Comparison of ENCODE assay signal across 8 cellular contexts in the genomic region with DNA sequence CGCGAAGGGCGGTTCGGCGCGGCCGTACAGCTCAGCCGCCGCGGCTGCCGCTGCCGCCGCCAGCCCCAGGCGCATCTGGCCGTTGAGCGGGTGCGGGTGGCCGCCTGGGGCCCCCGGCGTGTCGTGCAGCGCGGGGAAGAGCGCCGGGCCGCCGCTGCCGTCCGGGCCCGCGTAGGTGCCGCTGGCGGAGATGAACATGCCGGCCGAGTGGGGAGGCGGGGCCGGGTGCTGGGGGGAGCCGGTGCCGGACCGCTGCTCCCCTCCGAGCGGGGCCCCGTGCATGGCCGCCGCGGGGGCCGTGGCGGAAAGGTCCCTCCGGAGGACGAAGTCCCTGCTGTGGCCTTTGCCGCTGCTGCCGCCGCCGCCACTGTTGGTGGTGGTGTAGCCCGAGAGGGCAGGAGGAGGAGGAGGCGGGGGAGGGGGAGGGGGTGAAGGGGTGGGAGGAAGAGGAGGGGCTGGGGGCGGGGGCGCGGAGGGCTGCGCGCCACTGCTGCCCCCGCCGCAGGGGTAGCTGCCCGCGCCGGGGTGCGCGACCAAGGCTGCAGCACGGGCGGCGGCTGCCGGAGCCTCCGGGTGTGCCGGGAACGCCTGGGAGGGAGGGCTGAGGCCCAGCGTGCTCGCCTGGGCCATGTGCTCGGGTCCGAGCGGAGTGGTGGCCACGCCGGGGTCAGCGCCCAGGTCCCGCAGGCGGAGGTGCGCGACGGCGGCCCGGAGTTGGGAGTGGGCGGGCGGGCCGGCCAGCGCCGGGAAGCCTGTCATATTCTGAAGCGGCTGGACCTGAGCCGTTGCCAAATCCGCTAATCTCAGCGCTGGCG. TPM values are rescaled to one million over a fixed set of nuclear protein-coding genes. Genes with fewer than 3 reads are reported as not detected.
A peak's percentile ranks its signal among the peaks of the same experiment; 100 is the strongest.
DNase-seq lines count a peak whose midpoint lies in the region; ATAC-seq and TF ChIP-seq lines count a peak whose summit lies in the region.

No MANE protein-coding gene starts in this region.

- H3K9ac ChIP-seq in PC-3 (ENCODE audit: low read length): no peak overlapping the region

- DNase-seq in DMS79 (lab: John Stamatoyannopoulos, UW) (peak; percentile 58), brain microvascular endothelial cell (no peak), neural crest cell (ENCODE audit: low read depth, low spot score) (no peak), mesothelial cell of epicardium (ENCODE audit: low spot score in 2 of 2, unreplicated experiment in 2 of 2) (no peak), PC-3 (no peak), NCI-H526 treated with DMSO at 0.1 percent for 48 hours (lab: John Stamatoyannopoulos, UW) (no peak), EL (no peak)

- H3K9me3 Mint-ChIP-seq in neural crest cell (peaks cover under 1% of the 10 kb centered on the region), mesothelial cell of epicardium (no peaks in the 10 kb centered on the region)

- H3K36me3 ChIP-seq in brain microvascular endothelial cell (replicated peaks) (no peaks in the 10 kb centered on the region), PC-3 (ENCODE audit: low read depth, low read length) (no peaks in the 10 kb centered on the region)

- H3K4me2 ChIP-seq in PC-3 (ENCODE audit: low read length): no peak overlapping the region

- TF ChIP-seq EP300 in Ishikawa (IDR thresholded peaks at IDR 0.05; ENCODE audit: borderline replicate concordance): no peak; the same call in 1 of the 2 replicates

- no peak overlapping the region for H2AFZ ChIP-seq in PC-3 (ENCODE audit: low read length)

- no peaks in the 10 kb centered on the region for H4K20me1 ChIP-seq in PC-3 (ENCODE audit: low read length)

- no peaks in the 10 kb centered on the region for H3K9me3 ChIP-seq in PC-3 (ENCODE audit: low read length)

- no peaks in the 10 kb centered on the region for H3K9me2 ChIP-seq in PC-3 (replicated peaks; ENCODE audit: low read length)

- no peak overlapping the region for H3K27ac ChIP-seq in brain microvascular endothelial cell
- H3K27ac ChIP-seq in PC-3 (ENCODE audit: low read length): no peak overlapping the region

- peaks cover 16% of the 10 kb centered on the region for H3K27me3 ChIP-seq in brain microvascular endothelial cell (replicated peaks)
- peaks cover 66% of the 10 kb centered on the region for H3K27me3 ChIP-seq in PC-3 (ENCODE audit: low read length)

- H3K27me3 Mint-ChIP-seq in neural crest cell (ENCODE audit: low read depth) (peaks cover 83% of the 10 kb centered on the region), mesothelial cell of epicardium (ENCODE audit: low read depth) (peaks cover 83% of the 10 kb centered on the region)

- H3F3A ChIP-seq in PC-3 (ENCODE audit: low read length, unreplicated experiment): no peaks in the 10 kb centered on the region

- CTCF ChIA-PET in PC-3 (lab: Charles Lee): no interaction called here

- H3K4me3 ChIP-seq in brain microvascular endothelial cell (ENCODE audit: low read depth, low read length): peak overlapping the region; percentile 34
- H3K4me3 ChIP-seq in PC-3 (ENCODE audit: low read length): no peak overlapping the region

- BruUV-seq in PC-3 (replicated peaks; lab: Mats Ljungman, UMichigan): no TSS peak

- H3K4me1 Mint-ChIP-seq in neural crest cell (peaks cover 33% of the 10 kb centered on the region), mesothelial cell of epicardium (peaks cover 13% of the 10 kb centered on the region)

- H3K36me3 Mint-ChIP-seq in neural crest cell (ENCODE audit: low read depth) (peaks cover 5% of the 10 kb centered on the region), mesothelial cell of epicardium (no peaks in the 10 kb centered on the region)

- TF ChIP-seq CTCF in brain microvascular endothelial cell (IDR thresholded peaks at IDR 0.05; ENCODE audit: low read depth, low read length, missing control alignments) (no peak), neural crest cell (conservative IDR thresholded peaks at IDR 0.05) (no peak), mesothelial cell of epicardium (IDR thresholded peaks at IDR 0.05; ENCODE audit: unreplicated experiment) (no peak), PC-3 (conservative IDR thresholded peaks at IDR 0.05; ENCODE audit: low read depth, low read length) (no peak)

- POLR2A ChIA-PET in PC-3 (lab: Charles Lee; ENCODE audit: unreplicated experiment): no interaction called here

- H3K4me1 ChIP-seq in PC-3 (ENCODE audit: insufficient read depth, low read length): no peaks in the 10 kb centered on the region

- no peaks in the 10 kb centered on the region for H3K79me2 ChIP-seq in PC-3 (ENCODE audit: low read length)

- intact Hi-C loops in PC-3 (cut with micrococcal nuclease): no loop called here

- in situ Hi-C loops in brain microvascular endothelial cell (cut with HindIII; ENCODE audit: low pct_ligation_motif_present, low sequenced_read_pairs): no loop called here

- TF ChIP-seq RAD21 in Ishikawa (IDR thresholded peaks at IDR 0.05; ENCODE audit: low read depth): no peak

- ATAC-seq in PC-3: no peak

- no peak overlapping the region for H3K27ac Mint-ChIP-seq in neural crest cell (ENCODE audit: unreplicated experiment)
- no peak overlapping the region for H3K27ac Mint-ChIP-seq in mesothelial cell of epicardium

- H3K4me3 Mint-ChIP-seq in neural crest cell (peak overlapping the region; percentile 89), mesothelial cell of epicardium (no peak overlapping the region)

TF ChIP-seq in Ishikawa, 13 proteins besides CTCF, POLR2A, EP300 and RAD21:
- no peak for TF ChIP-seq REST (IDR thresholded peaks at IDR 0.05; ENCODE audit: low read depth)
- TF ChIP-seq YY1 (IDR thresholded peaks at IDR 0.05; ENCODE audit: low read depth): peak; percentile 67
- TF ChIP-seq EGR1 (IDR thresholded peaks at IDR 0.05): 0 out of 2 replicates have a peak, but pooled peaks have one; percentile 6
- TF ChIP-seq, protein P1, sequence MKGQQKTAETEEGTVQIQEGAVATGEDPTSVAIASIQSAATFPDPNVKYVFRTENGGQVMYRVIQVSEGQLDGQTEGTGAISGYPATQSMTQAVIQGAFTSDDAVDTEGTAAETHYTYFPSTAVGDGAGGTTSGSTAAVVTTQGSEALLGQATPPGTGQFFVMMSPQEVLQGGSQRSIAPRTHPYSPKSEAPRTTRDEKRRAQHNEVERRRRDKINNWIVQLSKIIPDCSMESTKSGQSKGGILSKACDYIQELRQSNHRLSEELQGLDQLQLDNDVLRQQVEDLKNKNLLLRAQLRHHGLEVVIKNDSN (IDR thresholded peaks at IDR 0.05): peak; percentile 35; the same call in 1 of the 2 replicates
- peak; percentile 92 for TF ChIP-seq MAX (IDR thresholded peaks at IDR 0.05)

RNA-seq across cellular contexts. Expression of gene ZIC5, which starts 0.6 kb away (rescaled TPM):
- total RNA-seq in neural crest cell: 6.3 and 6.7 TPM in 2 replicates
- total RNA-seq in mesothelial cell of epicardium: not detected in 3 replicates
- not detected in 2 replicates for total RNA-seq in PC-3 (2014; rRNA removed)

RNA-seq across cellular contexts. Expression of gene ZIC2, which starts 10.6 kb away (rescaled TPM):
- total RNA-seq in neural crest cell (48.6 and 55.3 TPM in 2 replicates), mesothelial cell of epicardium (0.47 TPM in 1 of 3 replicates, not detected in the others), PC-3 (2014; rRNA removed) (not detected in 2 replicates)

Comparison
In these comparisons a context has a peak if more than half of its experiments do, and no peak if none do; other contexts are left out.
1. RNA of gene ZIC2, which starts 10.6 kb away (total RNA-seq): 48.6 to 55.3 TPM in neural crest cell; 0.47 TPM in mesothelial cell of epicardium and not detected in PC-3; every median in the first group is over 10 times any median in the second.